8 cellular contexts compared by ENCODE assay signal in the genomic region with DNA sequence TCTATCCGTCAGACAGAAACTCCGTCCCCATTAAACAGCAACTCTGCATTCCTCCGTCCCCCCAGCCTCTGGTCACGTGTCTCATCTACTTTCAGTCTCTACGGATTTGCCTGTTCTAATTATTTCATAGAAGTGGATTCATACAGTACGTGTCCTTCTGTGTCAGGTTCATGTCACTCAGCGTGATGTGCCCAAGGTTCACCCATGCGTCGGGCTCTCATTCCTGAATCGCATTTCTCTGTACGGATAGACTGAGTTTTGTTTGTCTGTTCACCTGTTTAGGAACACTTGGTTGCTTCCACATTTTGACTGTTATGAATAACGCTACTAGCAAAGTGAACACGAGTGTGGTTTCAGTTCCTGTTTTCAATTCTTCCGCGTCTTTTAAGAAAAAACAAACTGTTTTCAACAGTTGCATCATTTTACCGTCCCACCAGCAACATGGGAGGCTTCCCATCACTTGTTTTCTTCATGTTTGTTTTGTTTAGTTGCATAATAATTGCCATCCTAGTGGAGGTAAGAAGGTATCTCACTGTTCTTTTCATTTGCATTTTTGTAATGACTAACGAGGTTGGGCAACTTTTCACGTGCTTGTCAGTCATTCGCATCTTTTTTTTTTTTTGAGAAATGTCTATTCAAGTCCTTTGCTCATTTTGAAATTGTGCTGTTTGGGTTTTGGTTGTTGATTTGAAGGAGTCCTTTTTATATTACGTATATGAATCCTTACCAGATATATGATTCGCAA. TPM values are rescaled to one million over a fixed set of nuclear protein-coding genes. Genes with fewer than 3 reads are reported as not detected.
DNase-seq lines count a peak whose midpoint lies in the region; ATAC-seq, FAIRE-seq and TF ChIP-seq lines count a peak whose summit lies in the region.

No MANE protein-coding gene starts in this region.

- no peaks in the 10 kb centered on the region for H3K4me1 ChIP-seq in ACC112 (ENCODE audit: control insufficient read depth, insufficient read depth, low read length, unreplicated experiment)
- peaks cover 4 to 20% (median 13%) of the 10 kb centered on the region in 4 experiments for H3K4me1 ChIP-seq in H1 (replicated peaks in 1 of 4; ENCODE audit: control insufficient read depth in 3 of 4, insufficient read depth in 4 of 4, low read length in 3 of 4)
- no peaks in the 10 kb centered on the region for H3K4me1 ChIP-seq in rectal smooth muscle tissue (ENCODE audit: control insufficient read depth, insufficient read depth, low read length)

- ATAC-seq in HG03159 (IDR thresholded peaks at IDR 0.05; ENCODE audit: unreplicated experiment) = peak; percentile 66

- H3K27ac ChIP-seq in ACC112 (ENCODE audit: low read depth, low read length) (no peak overlapping the region), SU-DHL-6 (ENCODE audit: low read depth, low read length) (peak overlapping the region; percentile 95), H1 (ENCODE audit: low read depth, low read length) (no peak overlapping the region; the same call in 1 of the 2 replicates), rectal smooth muscle tissue (ENCODE audit: low read depth, low read length) (peak overlapping the region; percentile 38)

- H4K8ac ChIP-seq in H1 (ENCODE audit: extremely low read depth, insufficient read depth, low read length) = no peak overlapping the region

- POLR2A ChIA-PET in H1 (lab: Charles Lee; ENCODE audit: partially characterized antibody) = interaction anchor here (1.2 to 2.1 kb wide), 6 partner anchors 11 to 48 kb away, joined by 3 to 11 read pairs (median 5); a partner anchor contains a TSS

- H3K18ac ChIP-seq in H1 (ENCODE audit: extremely low read depth, low read length) = peak overlapping the region; percentile 20; the same call in 1 of the 2 replicates

- H3K4ac ChIP-seq in H1 (replicated peaks; ENCODE audit: insufficient read length, low read depth, low read length) = no peak overlapping the region

- no peak for TF ChIP-seq EP300 in H1 (IDR thresholded peaks at IDR 0.05; ENCODE audit: borderline replicate concordance in 1 of 2, low read depth in 2 of 2, low read length in 2 of 2)

- H3K79me2 ChIP-seq in ACC112 (ENCODE audit: control insufficient read depth, insufficient read depth, low read length, unreplicated experiment) = no peaks in the 10 kb centered on the region
- no peaks in the 10 kb centered on the region for H3K79me2 ChIP-seq in SU-DHL-6 (ENCODE audit: insufficient read depth, low read length)
- H3K79me2 ChIP-seq in H1 (ENCODE audit: control insufficient read depth in 1 of 2, insufficient read depth in 2 of 2, low read length in 2 of 2) = no peaks in the 10 kb centered on the region

- no peak overlapping the region for H2BK15ac ChIP-seq in H1 (ENCODE audit: low read length)

- H4K5ac ChIP-seq in H1 (ENCODE audit: insufficient read length, low read depth, low read length) = no peak overlapping the region

- no peak overlapping the region for H2AFZ ChIP-seq in ACC112 (ENCODE audit: low read length, unreplicated experiment)
- peak overlapping the region; percentile 11 for H2AFZ ChIP-seq in SU-DHL-6 (ENCODE audit: low read depth, low read length, severe bottlenecking)
- H2AFZ ChIP-seq in H1 (ENCODE audit: low read length) = no peak overlapping the region

- H3K36me3 ChIP-seq in ACC112 (ENCODE audit: insufficient read depth, low read length) = no peaks in the 10 kb centered on the region
- no peaks in the 10 kb centered on the region for H3K36me3 ChIP-seq in SU-DHL-6 (ENCODE audit: low read length)
- no peaks in the 10 kb centered on the region for H3K36me3 ChIP-seq in H1 (ENCODE audit: control insufficient read depth in 2 of 4, insufficient read depth in 4 of 4, low read length in 3 of 4)
- H3K36me3 ChIP-seq in rectal smooth muscle tissue (ENCODE audit: control insufficient read depth, insufficient read depth, low read length) = no peaks in the 10 kb centered on the region

- H3K4me2 ChIP-seq in SU-DHL-6 (ENCODE audit: low read depth, low read length, poor library complexity, severe bottlenecking) = peak overlapping the region; percentile 79
- peak overlapping the region; percentile 18 to 22; a peak in 3 of 4 replicates for H3K4me2 ChIP-seq in H1 (ENCODE audit: insufficient read depth in 1 of 2, low read depth in 2 of 2, low read length in 2 of 2)

- H4K20me1 ChIP-seq in SU-DHL-6 (ENCODE audit: low read depth, low read length) (no peaks in the 10 kb centered on the region), H1 (replicated peaks in 1 of 2; ENCODE audit: control insufficient read depth in 1 of 2, insufficient read depth in 2 of 2, low read length in 2 of 2) (no peaks in the 10 kb centered on the region)

- peak overlapping the region; percentile 69; the same call in 1 of the 2 replicates for H2BK12ac ChIP-seq in H1 (ENCODE audit: low read depth, low read length)

- no peak overlapping the region for H3K14ac ChIP-seq in H1 (ENCODE audit: insufficient read length)

- H3K56ac ChIP-seq in H1 (replicated peaks; ENCODE audit: insufficient read length, low read depth, low read length) = no peak overlapping the region

- peaks cover 38% of the 10 kb centered on the region for H3F3A ChIP-seq in SU-DHL-6 (ENCODE audit: insufficient read depth)

- peak overlapping the region; percentile 37; the same call in 1 of the 2 replicates for H2BK20ac ChIP-seq in H1 (ENCODE audit: low read length)

- no peaks in the 10 kb centered on the region for H3K79me1 ChIP-seq in H1 (ENCODE audit: low read depth, low read length)

- TF ChIP-seq CTCF in SU-DHL-6 (IDR thresholded peaks at IDR 0.05; ENCODE audit: insufficient read depth, low read length, poor library complexity, severe bottlenecking) (no peak), H1 (IDR thresholded peaks at IDR 0.05; ENCODE audit: control extremely low read depth in 1 of 3, insufficient read depth in 1 of 3, low read depth in 1 of 3, low read length in 3 of 3) (no peak)

- WGBS in H1 (ENCODE audit: extremely low coverage in 1 of 2, insufficient coverage in 1 of 2, insufficient read length in 1 of 2, insufficient replicate concordance in 2 of 2, low coverage in 1 of 2, low lambda C conversion rate in 2 of 2, missing lambda C conversion rate in 1 of 2), 2 experiments = 68% methylated on average over 21 of the region's 21 CpGs; no CpG with 5 or more reads in 1 of the 2 experiments

- H3K27me3 ChIP-seq in ACC112 (ENCODE audit: insufficient read depth, low read length) (peaks cover 4% of the 10 kb centered on the region; the same call in 1 of the 2 replicates), SU-DHL-6 (ENCODE audit: low read length) (no peaks in the 10 kb centered on the region), H1 (replicated peaks in 1 of 4; ENCODE audit: control insufficient read depth in 3 of 4, extremely low read depth in 1 of 4, insufficient read depth in 3 of 4, low read length in 3 of 4) (no peaks in the 10 kb centered on the region), rectal smooth muscle tissue (ENCODE audit: control insufficient read depth, insufficient read depth, low read length) (no peaks in the 10 kb centered on the region)

- CTCF ChIA-PET in H1 (lab: Charles Lee; ENCODE audit: partially characterized antibody) = interaction anchor here (1.0 to 2.3 kb wide), 3 partner anchors 9 to 37 kb away, joined by 3 to 8 read pairs (median 3); a partner anchor contains a TSS

- DNase-seq in H1 (ENCODE audit: low read depth in 1 of 2, low spot score in 2 of 2) = no peak
- DNase-seq in COLO829 (ENCODE audit: low spot score) = no peak
- no peak for DNase-seq in A172 (ENCODE audit: low spot score)

- H2BK5ac ChIP-seq in H1 (ENCODE audit: low read depth, low read length) = peak overlapping the region; percentile 50; the same call in 1 of the 2 replicates

- peak; percentile 38 for TF ChIP-seq POLR2A in GM19099 (IDR thresholded peaks at IDR 0.05; ENCODE audit: extremely low read depth, insufficient read length, low read depth)
- no peak for TF ChIP-seq POLR2A in H1 (IDR thresholded peaks at IDR 0.05; ENCODE audit: control extremely low read depth in 1 of 2, low read depth in 2 of 2, low read length in 2 of 2)

- peak overlapping the region; percentile 8 for H4K91ac ChIP-seq in H1 (replicated peaks; ENCODE audit: insufficient read length, low read length)

- no peaks in the 10 kb centered on the region for H3K9me3 ChIP-seq in SU-DHL-6 (ENCODE audit: insufficient read depth, low read length)
- H3K9me3 ChIP-seq in H1 (ENCODE audit: insufficient read depth in 2 of 2, low read depth in 1 of 2, low read length in 1 of 2) = peaks cover 5 to 9% of the 10 kb centered on the region in 2 experiments; a peak in 3 of 4 replicates

- no peak overlapping the region; the same call in 1 of the 2 replicates for H2AK5ac ChIP-seq in H1 (ENCODE audit: low read depth, low read length)

- H3K9me2 ChIP-seq in SU-DHL-6 (replicated peaks; ENCODE audit: insufficient read depth, low read length) = no peaks in the 10 kb centered on the region

- TF ChIP-seq RAD21 in H1 (IDR thresholded peaks at IDR 0.05 in 1 of 2, conservative IDR thresholded peaks at IDR 0.05 in 1 of 2; ENCODE audit: low read depth in 2 of 2, low read length in 2 of 2) = no peak

- peak; percentile 66 for FAIRE-seq in H1 (lab: Jason Lieb, UNC)

- no peak overlapping the region for H2BK120ac ChIP-seq in H1 (replicated peaks; ENCODE audit: low read depth, low read length)

- H3K9ac ChIP-seq in SU-DHL-6 (ENCODE audit: low read length) (peak overlapping the region; percentile 57), H1 (replicated peaks in 1 of 4; ENCODE audit: extremely low read depth in 1 of 4, low read depth in 3 of 4, low read length in 3 of 4) (no peak overlapping the region), rectal smooth muscle tissue (ENCODE audit: low read length) (no peak overlapping the region)

- 0 out of 2 replicates have a peak overlapping the region, but pooled peaks have one; percentile 2 for H3K4me3 ChIP-seq in ACC112 (ENCODE audit: low read depth, low read length)
- H3K4me3 ChIP-seq in SU-DHL-6 (ENCODE audit: insufficient read depth, low read length, poor library complexity, severe bottlenecking) = peak overlapping the region; percentile 47
- peak overlapping the region in 1 of 4 experiments; percentile 1; a peak in 1 of 8 replicates for H3K4me3 ChIP-seq in H1 (ENCODE audit: extremely low read depth in 1 of 4, insufficient read depth in 2 of 4, low read depth in 3 of 4, low read length in 4 of 4)
- peak overlapping the region; percentile 25 for H3K4me3 ChIP-seq in rectal smooth muscle tissue (ENCODE audit: low read length)

- no peaks in the 10 kb centered on the region for H3K23me2 ChIP-seq in H1 (ENCODE audit: low read depth, low read length)

- H3K23ac ChIP-seq in H1 (ENCODE audit: insufficient read length) = no peak overlapping the region

RNA-seq across cellular contexts. Expression of a gene that starts 8.9 kb away (rescaled TPM):
- not detected in 2 replicates for total RNA-seq in H1 (2021; fragmentation: NEBNext Ultra II Directional; extraction: Animal tissue kit (Norgen Biotek cat#: 25700))
- polyA plus RNA-seq in H1 (2011; rRNA removed) = 0.06 TPM in 1 of 2 replicates, not detected in the other
- 0.06 TPM for polyA plus RNA-seq in H1 (2011; cell fraction: cytosol; rRNA removed)
- polyA plus RNA-seq in H1 (2011; cell fraction: nucleus; rRNA removed) = 0.19 TPM
- polyA plus RNA-seq in H1 (2012, experiment 1 of 2) = 0.05 to 0.13 TPM in 2 of 4 replicates, not detected in the others
- polyA plus RNA-seq in H1 (2012, experiment 2 of 2) = not detected
- not detected for polyA plus RNA-seq in H1 (2013, experiment 1 of 2)
- polyA plus RNA-seq in H1 (2013, experiment 2 of 2) = not detected
- polyA minus RNA-seq in H1 (2011; rRNA and poly(A)+ RNA removed) = not detected in 2 replicates
- not detected for polyA minus RNA-seq in H1 (2011; cell fraction: cytosol; rRNA and poly(A)+ RNA removed)
- polyA minus RNA-seq in H1 (2011; cell fraction: nucleus; rRNA and poly(A)+ RNA removed) = 0.20 TPM
- total RNA-seq in A172 (2014; rRNA removed; shearing (Covaris generic)) = not detected in 2 replicates

RNA-seq across cellular contexts. Expression of a gene that starts 19.6 kb away (rescaled TPM):
- 52.9 and 60.7 TPM in 2 replicates for total RNA-seq in H1 (2021; fragmentation: NEBNext Ultra II Directional; extraction: Animal tissue kit (Norgen Biotek cat#: 25700))
- polyA plus RNA-seq in H1 (2011; rRNA removed) = 34.8 and 61.4 TPM in 2 replicates
- polyA plus RNA-seq in H1 (2011; cell fraction: cytosol; rRNA removed) = 56.3 TPM
- 681 TPM for polyA plus RNA-seq in H1 (2011; cell fraction: nucleus; rRNA removed)
- polyA plus RNA-seq in H1 (2012, experiment 1 of 2) = 50.3 to 86.1 TPM (median 73.3 TPM) in 4 replicates
- 36.1 TPM for polyA plus RNA-seq in H1 (2012, experiment 2 of 2)
- 44.0 TPM for polyA plus RNA-seq in H1 (2013, experiment 1 of 2)
- 38.3 TPM for polyA plus RNA-seq in H1 (2013, experiment 2 of 2)
- polyA minus RNA-seq in H1 (2011; rRNA and poly(A)+ RNA removed) = 8.6 and 10.8 TPM in 2 replicates
- polyA minus RNA-seq in H1 (2011; cell fraction: cytosol; rRNA and poly(A)+ RNA removed) = 17.0 TPM
- polyA minus RNA-seq in H1 (2011; cell fraction: nucleus; rRNA and poly(A)+ RNA removed) = 53.3 TPM
- total RNA-seq in A172 (2014; rRNA removed; shearing (Covaris generic)) = 13.0 and 14.2 TPM in 2 replicates

RNA-seq across cellular contexts. Expression of a gene that starts 30.0 kb away (rescaled TPM):
- total RNA-seq in H1 (2021; fragmentation: NEBNext Ultra II Directional; extraction: Animal tissue kit (Norgen Biotek cat#: 25700)) = not detected in 2 replicates
- polyA plus RNA-seq in H1 (2011; rRNA removed) = 0.50 TPM in 1 of 2 replicates, not detected in the other
- 0.21 TPM for polyA plus RNA-seq in H1 (2011; cell fraction: cytosol; rRNA removed)
- 0.30 TPM for polyA plus RNA-seq in H1 (2011; cell fraction: nucleus; rRNA removed)
- polyA plus RNA-seq in H1 (2012, experiment 1 of 2) = 0.33 TPM in 1 of 4 replicates, not detected in the others
- not detected for polyA plus RNA-seq in H1 (2012, experiment 2 of 2)
- polyA plus RNA-seq in H1 (2013, experiment 1 of 2) = 0.26 TPM
- 0.11 TPM for polyA plus RNA-seq in H1 (2013, experiment 2 of 2)
- polyA minus RNA-seq in H1 (2011; rRNA and poly(A)+ RNA removed) = not detected in 2 replicates
- polyA minus RNA-seq in H1 (2011; cell fraction: cytosol; rRNA and poly(A)+ RNA removed) = not detected
- polyA minus RNA-seq in H1 (2011; cell fraction: nucleus; rRNA and poly(A)+ RNA removed) = not detected
- not detected in 2 replicates for total RNA-seq in A172 (2014; rRNA removed; shearing (Covaris generic))

RNA-seq across cellular contexts. Expression of a gene that starts 32.5 kb away (rescaled TPM):
- 136 and 141 TPM in 2 replicates for total RNA-seq in H1 (2021; fragmentation: NEBNext Ultra II Directional; extraction: Animal tissue kit (Norgen Biotek cat#: 25700))
- 121 and 130 TPM in 2 replicates for polyA plus RNA-seq in H1 (2011; rRNA removed)
- 158 TPM for polyA plus RNA-seq in H1 (2011; cell fraction: cytosol; rRNA removed)
- polyA plus RNA-seq in H1 (2011; cell fraction: nucleus; rRNA removed) = 84.4 TPM
- polyA plus RNA-seq in H1 (2012, experiment 1 of 2) = 141 to 163 TPM (median 151 TPM) in 4 replicates
- polyA plus RNA-seq in H1 (2012, experiment 2 of 2) = 136 TPM
- 68.4 TPM for polyA plus RNA-seq in H1 (2013, experiment 1 of 2)
- 67.6 TPM for polyA plus RNA-seq in H1 (2013, experiment 2 of 2)
- 65.1 and 83.5 TPM in 2 replicates for polyA minus RNA-seq in H1 (2011; rRNA and poly(A)+ RNA removed)
- 37.7 TPM for polyA minus RNA-seq in H1 (2011; cell fraction: cytosol; rRNA and poly(A)+ RNA removed)
- polyA minus RNA-seq in H1 (2011; cell fraction: nucleus; rRNA and poly(A)+ RNA removed) = 35.1 TPM
- 279 and 376 TPM in 2 replicates for total RNA-seq in A172 (2014; rRNA removed; shearing (Covaris generic))

RNA-seq across cellular contexts. Expression of a gene that starts 33.2 kb away (rescaled TPM):
- total RNA-seq in H1 (2021; fragmentation: NEBNext Ultra II Directional; extraction: Animal tissue kit (Norgen Biotek cat#: 25700)) = 14.3 and 14.6 TPM in 2 replicates
- polyA plus RNA-seq in H1 (2011; rRNA removed) = 21.6 and 25.5 TPM in 2 replicates
- polyA plus RNA-seq in H1 (2011; cell fraction: cytosol; rRNA removed) = 27.9 TPM
- 29.0 TPM for polyA plus RNA-seq in H1 (2011; cell fraction: nucleus; rRNA removed)
- 21.5 to 23.2 TPM (median 22.7 TPM) in 4 replicates for polyA plus RNA-seq in H1 (2012, experiment 1 of 2)
- 13.5 TPM for polyA plus RNA-seq in H1 (2012, experiment 2 of 2)
- polyA plus RNA-seq in H1 (2013, experiment 1 of 2) = 10.0 TPM
- polyA plus RNA-seq in H1 (2013, experiment 2 of 2) = 9.4 TPM
- polyA minus RNA-seq in H1 (2011; rRNA and poly(A)+ RNA removed) = 13.7 and 14.4 TPM in 2 replicates
- polyA minus RNA-seq in H1 (2011; cell fraction: cytosol; rRNA and poly(A)+ RNA removed) = 8.9 TPM
- polyA minus RNA-seq in H1 (2011; cell fraction: nucleus; rRNA and poly(A)+ RNA removed) = 11.6 TPM
- total RNA-seq in A172 (2014; rRNA removed; shearing (Covaris generic)) = 17.5 and 19.7 TPM in 2 replicates

Comparison
In these comparisons a context has a peak if more than half of its experiments do, and no peak if none do; other contexts are left out.
1. H3K27ac ChIP-seq: peak in SU-DHL-6 (single experiment) and rectal smooth muscle tissue (single experiment); none in ACC112 (single experiment) and H1 (single experiment).